In genomic region chr20:8019998-8020247, GRCh38 we compare ENCODE assay signal across 10 cellular contexts. TPM values are rescaled to one million over a fixed set of nuclear protein-coding genes. Genes with fewer than 3 reads are reported as not detected.
DNase-seq lines count a peak whose midpoint lies in the region; ATAC-seq and TF ChIP-seq lines count a peak whose summit lies in the region.
"Had no signal": no experiment of that assay in that cellular context is flagged by ENCODE, and none has a peak within 500 bp of the region (broad histone marks: within the 10 kb centered on the region; RNA-seq: fewer than 3 reads in every experiment).

No MANE protein-coding gene starts in this region.

- H3K27ac ChIP-seq in liver (ENCODE audit: low read depth in 1 of 2, low read length in 2 of 2) (peak overlapping the region; percentile 99 to 100), thoracic aorta (peak overlapping the region; percentile 90 to 93)

- H3K36me3 ChIP-seq in liver (ENCODE audit: control insufficient read depth in 4 of 4, insufficient read depth in 3 of 4, low read depth in 1 of 4, low read length in 3 of 4): no peaks in the 10 kb centered on the region
- H3K36me3 ChIP-seq in thoracic aorta: no peaks in the 10 kb centered on the region

- POLR2A ChIA-PET in activated CD4-positive, alpha-beta T cell treated with anti-CD3 and anti-CD28 coated beads for 36 hours (lab: Charles Lee): no interaction called here

- CTCF ChIA-PET in activated CD4-positive, alpha-beta T cell treated with anti-CD3 and anti-CD28 coated beads for 36 hours (lab: Charles Lee): interaction anchor here (4.8 kb wide), 1 partner anchor 24 kb away, joined by 17 read pairs; no protein-coding TSS in a partner anchor

- peaks cover 21% of the 10 kb centered on the region for H3K4me1 Mint-ChIP-seq in activated CD4-positive, alpha-beta T cell treated with anti-CD3 and anti-CD28 coated beads for 36 hours
- peaks cover 4% of the 10 kb centered on the region for H3K4me1 Mint-ChIP-seq in glutamatergic neuron (ENCODE audit: low read depth, unreplicated experiment)

- TF ChIP-seq RAD21 in liver (IDR thresholded peaks at IDR 0.05): no peak

- H3K4me1 ChIP-seq in liver (ENCODE audit: control insufficient read depth in 4 of 4, insufficient read depth in 4 of 4, low read length in 3 of 4) (peaks cover 0 to 14% (median 6%) of the 10 kb centered on the region in 4 donors), thoracic aorta (ENCODE audit: control insufficient read depth in 1 of 2, low read depth in 2 of 2) (peaks cover 3 to 19% of the 10 kb centered on the region in 2 donors)

- H3K27me3 ChIP-seq in liver (ENCODE audit: control insufficient read depth in 4 of 4, insufficient read depth in 4 of 4, low read length in 3 of 4) (no peaks in the 10 kb centered on the region), thoracic aorta (replicated peaks; ENCODE audit: insufficient read depth) (no peaks in the 10 kb centered on the region)

- H3K9me3 Mint-ChIP-seq in activated CD4-positive, alpha-beta T cell treated with anti-CD3 and anti-CD28 coated beads for 36 hours (ENCODE audit: low read depth): no peaks in the 10 kb centered on the region
- peaks cover 5% of the 10 kb centered on the region for H3K9me3 Mint-ChIP-seq in glutamatergic neuron (ENCODE audit: unreplicated experiment)
- H3K9me3 Mint-ChIP-seq: stimulated activated naive CD8-positive, alpha-beta T cell treated with anti-CD3 and anti-CD28 coated beads, Interleukin-15, amount 100 ng/mL, for 72 hours had no signal

- no peaks in the 10 kb centered on the region for H3K27me3 Mint-ChIP-seq in activated CD4-positive, alpha-beta T cell treated with anti-CD3 and anti-CD28 coated beads for 36 hours
- peaks cover 4% of the 10 kb centered on the region for H3K27me3 Mint-ChIP-seq in glutamatergic neuron (ENCODE audit: unreplicated experiment)
- H3K27me3 Mint-ChIP-seq: activated CD8-positive, alpha-beta memory T cell treated with anti-CD3 and anti-CD28 coated beads, Interleukin-2, amount 10 ng/mL, durations not matched to agents 7 days and 5 days; stimulated activated naive CD8-positive, alpha-beta T cell treated with anti-CD3 and anti-CD28 coated beads, Interleukin-15, amount 100 ng/mL, for 72 hours had no signal

- no peak for DNase-seq in activated CD4-positive, alpha-beta T cell treated with anti-CD3 and anti-CD28 coated beads for 36 hours
- DNase-seq in activated CD4-positive, alpha-beta T cell treated with anti-CD3 and anti-CD28 coated beads for 48 hours: no peak
- no peak for DNase-seq in astrocyte of the spinal cord (ENCODE audit: low read depth, low spot score)
- no peak for DNase-seq in thoracic aorta (ENCODE audit: low spot score)
- DNase-seq in central memory CD4-positive, alpha-beta T cell: no peak
- no peak for DNase-seq in glutamatergic neuron

- in situ Hi-C loops in astrocyte of the spinal cord (cut with HindIII; ENCODE audit: low sequenced_read_pairs): no loop called here

- H3K27ac Mint-ChIP-seq in activated CD4-positive, alpha-beta T cell treated with anti-CD3 and anti-CD28 coated beads for 36 hours: no peak overlapping the region
- H3K27ac Mint-ChIP-seq in glutamatergic neuron (ENCODE audit: unreplicated experiment): no peak overlapping the region
- H3K27ac Mint-ChIP-seq: activated CD8-positive, alpha-beta memory T cell treated with anti-CD3 and anti-CD28 coated beads, Interleukin-2, amount 10 ng/mL, durations not matched to agents 7 days and 5 days had no signal

- H3K4me3 Mint-ChIP-seq in activated CD4-positive, alpha-beta T cell treated with anti-CD3 and anti-CD28 coated beads for 36 hours: peak overlapping the region; percentile 85
- H3K4me3 Mint-ChIP-seq in glutamatergic neuron (ENCODE audit: unreplicated experiment): no peak overlapping the region
- H3K4me3 Mint-ChIP-seq: stimulated activated naive CD8-positive, alpha-beta T cell treated with anti-CD3 and anti-CD28 coated beads, Interleukin-15, amount 100 ng/mL, for 72 hours had no signal

- TF ChIP-seq CTCF in astrocyte of the spinal cord (IDR thresholded peaks at IDR 0.05; ENCODE audit: low read depth, low read length) (no peak), liver (IDR thresholded peaks at IDR 0.05; ENCODE audit: low read depth, low read length, missing input control) (no peak), thoracic aorta (IDR thresholded peaks at IDR 0.05) (no peak), glutamatergic neuron (IDR thresholded peaks at IDR 0.05; ENCODE audit: partially characterized antibody, unreplicated experiment) (no peak)

- no peak overlapping the region for H3K9ac ChIP-seq in liver (ENCODE audit: low read depth in 1 of 2, low read length in 2 of 2)

- ATAC-seq in activated CD4-positive, alpha-beta T cell treated with anti-CD3 and anti-CD28 coated beads for 36 hours: no peak
- no peak for ATAC-seq in thoracic aorta (ENCODE audit: insufficient number of reproducible peaks, low FRiP score, low read depth)
- ATAC-seq in GM18858 (IDR thresholded peaks at IDR 0.05; ENCODE audit: unreplicated experiment): no peak

- H3K9me3 ChIP-seq in liver (ENCODE audit: control insufficient read depth in 4 of 4, low read length in 3 of 4): no peaks in the 10 kb centered on the region
- H3K9me3 ChIP-seq in thoracic aorta: no peaks in the 10 kb centered on the region

- H3K4me3 ChIP-seq in astrocyte of the spinal cord (ENCODE audit: low read depth, low read length) (peak overlapping the region; percentile 52), liver (ENCODE audit: low read depth in 1 of 3, low read length in 3 of 3) (peak overlapping the region in 1 of 3 donors; percentile 94), thoracic aorta (peak overlapping the region; percentile 90)

- WGBS in liver: 0% methylated on average over 3 of the region's 3 CpGs

- no peaks in the 10 kb centered on the region for H3K36me3 Mint-ChIP-seq in activated CD4-positive, alpha-beta T cell treated with anti-CD3 and anti-CD28 coated beads for 36 hours (ENCODE audit: low read depth)
- H3K36me3 Mint-ChIP-seq in glutamatergic neuron (ENCODE audit: unreplicated experiment): no peaks in the 10 kb centered on the region

- intact Hi-C loops in activated CD4-positive, alpha-beta T cell treated with anti-CD3 and anti-CD28 coated beads for 36 hours (cut with DNase I, micrococcal nuclease): loop anchor here in 1 of 2 experiments (2.0 to 5.0 kb wide), 3 partner anchors 52 to 192 kb away; partner anchors contain the start of gene PLCB1

TF ChIP-seq in liver, 16 proteins besides CTCF, POLR2A, EP300 and RAD21:
- peak; percentile 1 for TF ChIP-seq FOXA2 (IDR thresholded peaks at IDR 0.05)
- TF ChIP-seq TAF1 (conservative IDR thresholded peaks at IDR 0.05): no peak
TF ChIP-seq in liver: peak in this region for 1.

RNA-seq across cellular contexts. Expression of gene TMX4, which starts 0.4 kb away (rescaled TPM):
- 10 to 100 TPM; 19.2 to 25.9 TPM for total RNA-seq in activated CD4-positive, alpha-beta T cell treated with anti-CD3 and anti-CD28 coated beads for 36 hours
- total RNA-seq in liver (10 to 100 TPM; 16.8 to 17.3 TPM), thoracic aorta (10 to 100 TPM; 39.9 to 53.5 TPM), glutamatergic neuron (ENCODE audit: unreplicated experiment) (33.1 TPM)
- 10 to 100 TPM; 12.6 to 15.0 TPM for polyA plus RNA-seq in liver
